ENCODE assay signal across 26 cellular contexts in genomic region chr11:17286332-17286731, GRCh38. TPM values are rescaled to one million over a fixed set of nuclear protein-coding genes. Genes with fewer than 3 reads are reported as not detected.
A peak's percentile ranks its signal among the peaks of the same experiment; 100 is the strongest.
DNase-seq lines count a peak whose midpoint lies in the region; ATAC-seq and TF ChIP-seq lines count a peak whose summit lies in the region.
"Had no signal": no experiment of that assay in that cellular context is flagged by ENCODE, and none has a peak within 500 bp of the region (broad histone marks: within the 10 kb centered on the region; RNA-seq: fewer than 3 reads in every experiment).

No MANE protein-coding gene starts in this region.

- no peak for TF ChIP-seq CTCF in HL-60 (IDR thresholded peaks at IDR 0.05; ENCODE audit: insufficient read depth, low read length)
- no peak for TF ChIP-seq CTCF in right lobe of liver (IDR thresholded peaks at IDR 0.05)

- H3K27me3 ChIP-seq in HL-60 (ENCODE audit: insufficient read depth, poor library complexity, severe bottlenecking) (no peaks in the 10 kb centered on the region), right lobe of liver (no peaks in the 10 kb centered on the region)
- H3K27me3 ChIP-seq: neural progenitor cell, right atrium auricular region, thyroid gland had no signal

- WGBS in right lobe of liver (ENCODE audit: insufficient coverage, low coverage, low lambda C conversion rate, missing lambda C conversion rate): 100% methylated on average over 1 of the region's 1 CpG

- H3K4me3 Mint-ChIP-seq in activated naive CD4-positive, alpha-beta T cell treated with anti-CD3 and anti-CD28 coated beads for 36 hours: no peak overlapping the region
- no peak overlapping the region for H3K4me3 Mint-ChIP-seq in activated naive CD8-positive, alpha-beta T cell treated with anti-CD3 and anti-CD28 coated beads for 36 hours
- no peak overlapping the region for H3K4me3 Mint-ChIP-seq in stimulated activated effector memory CD8-positive, alpha-beta T cell treated with anti-CD3 and anti-CD28 coated beads, Interleukin-12 subunit alpha, Interleukin-12 subunit beta, amount 100 ng/mL, for 72 hours
- H3K4me3 Mint-ChIP-seq: activated CD8-positive, alpha-beta memory T cell treated with anti-CD3 and anti-CD28 coated beads, Interleukin-2, amount 10 ng/mL, durations not matched to agents 7 days and 5 days; neural progenitor cell had no signal

- H3K9me3 ChIP-seq in right lobe of liver: no peaks in the 10 kb centered on the region
- H3K9me3 ChIP-seq: HAP-1, right atrium auricular region, SK-N-SH, thyroid gland had no signal

- H3K36me3 Mint-ChIP-seq in activated naive CD4-positive, alpha-beta T cell treated with anti-CD3 and anti-CD28 coated beads for 36 hours (ENCODE audit: low read depth): peaks cover 23% of the 10 kb centered on the region
- H3K36me3 Mint-ChIP-seq in activated naive CD8-positive, alpha-beta T cell treated with anti-CD3 and anti-CD28 coated beads for 36 hours: peaks cover 49% of the 10 kb centered on the region
- H3K36me3 Mint-ChIP-seq in stimulated activated effector memory CD8-positive, alpha-beta T cell treated with anti-CD3 and anti-CD28 coated beads, Interleukin-12 subunit alpha, Interleukin-12 subunit beta, amount 100 ng/mL, for 72 hours: peaks cover 26% of the 10 kb centered on the region

- ATAC-seq in stimulated activated effector memory CD8-positive, alpha-beta T cell treated with anti-CD3 and anti-CD28 coated beads, Interleukin-12 subunit alpha, Interleukin-12 subunit beta, amount 100 ng/mL, for 72 hours: peak; percentile 68
- ATAC-seq in right lobe of liver: no peak
- ATAC-seq: left lobe of liver, Right ventricle myocardium inferior had no signal

- CTCF ChIA-PET in activated naive CD4-positive, alpha-beta T cell treated with anti-CD3 and anti-CD28 coated beads for 36 hours (lab: Charles Lee): interaction anchor here (0.6 to 1.4 kb wide), 5 partner anchors 11 to 98 kb away, joined by 3 to 6 read pairs (median 4); no protein-coding TSS in a partner anchor

- no peaks in the 10 kb centered on the region for H3K27me3 Mint-ChIP-seq in activated naive CD4-positive, alpha-beta T cell treated with anti-CD3 and anti-CD28 coated beads for 36 hours (ENCODE audit: low read depth)
- no peaks in the 10 kb centered on the region for H3K27me3 Mint-ChIP-seq in activated naive CD8-positive, alpha-beta T cell treated with anti-CD3 and anti-CD28 coated beads for 36 hours
- H3K27me3 Mint-ChIP-seq: activated CD8-positive, alpha-beta memory T cell treated with anti-CD3 and anti-CD28 coated beads, Interleukin-2, amount 10 ng/mL, durations not matched to agents 7 days and 5 days; stimulated activated naive CD8-positive, alpha-beta T cell treated with anti-CD3 and anti-CD28 coated beads, Interleukin-15, Interleukin-2, amounts not matched to agents 100 ng/mL and 50 ng/mL, for 24 hours had no signal

- intact Hi-C loops in activated naive CD4-positive, alpha-beta T cell treated with anti-CD3 and anti-CD28 coated beads for 36 hours (cut with micrococcal nuclease): loop anchor here (1.0 kb wide), 1 partner anchor 10 kb away; no protein-coding TSS in a partner anchor
- intact Hi-C loops in right lobe of liver (cut with DNase I): no loop called here

- H3K36me3 ChIP-seq in right lobe of liver: peaks cover 0 to 19% (median 0%) of the 10 kb centered on the region in 4 donors
- H3K36me3 ChIP-seq: HAP-1, neural progenitor cell, thyroid gland had no signal

- TF ChIP-seq POLR2A in right lobe of liver (IDR thresholded peaks at IDR 0.05): no peak

- H3K27ac ChIP-seq in HL-60 (replicated peaks): 0 out of 2 replicates have a peak overlapping the region, but pooled peaks have one; percentile 1
- no peak overlapping the region for H3K27ac ChIP-seq in right lobe of liver
- H3K27ac ChIP-seq: neural progenitor cell, PC-9, right atrium auricular region, thyroid gland had no signal

- peaks cover 52% of the 10 kb centered on the region for H3K4me1 Mint-ChIP-seq in activated naive CD4-positive, alpha-beta T cell treated with anti-CD3 and anti-CD28 coated beads for 36 hours (ENCODE audit: low read depth)
- H3K4me1 Mint-ChIP-seq in activated naive CD8-positive, alpha-beta T cell treated with anti-CD3 and anti-CD28 coated beads for 36 hours: peaks cover 52% of the 10 kb centered on the region
- peaks cover 32% of the 10 kb centered on the region for H3K4me1 Mint-ChIP-seq in stimulated activated effector memory CD8-positive, alpha-beta T cell treated with anti-CD3 and anti-CD28 coated beads, Interleukin-12 subunit alpha, Interleukin-12 subunit beta, amount 100 ng/mL, for 72 hours
- H3K4me1 Mint-ChIP-seq: neural progenitor cell had no signal

- H3K27ac Mint-ChIP-seq in activated naive CD4-positive, alpha-beta T cell treated with anti-CD3 and anti-CD28 coated beads for 36 hours: peak overlapping the region; percentile 3
- peak overlapping the region; percentile 73 for H3K27ac Mint-ChIP-seq in activated naive CD8-positive, alpha-beta T cell treated with anti-CD3 and anti-CD28 coated beads for 36 hours
- peak overlapping the region; percentile 17 for H3K27ac Mint-ChIP-seq in stimulated activated effector memory CD8-positive, alpha-beta T cell treated with anti-CD3 and anti-CD28 coated beads, Interleukin-12 subunit alpha, Interleukin-12 subunit beta, amount 100 ng/mL, for 72 hours
- H3K27ac Mint-ChIP-seq: neural progenitor cell had no signal

- H3K4me1 ChIP-seq in right lobe of liver: peaks cover 0 to under 1% (median 0%) of the 10 kb centered on the region in 4 donors
- H3K4me1 ChIP-seq: HAP-1, neural progenitor cell, right atrium auricular region, thyroid gland had no signal

- H3K9me3 Mint-ChIP-seq in activated naive CD4-positive, alpha-beta T cell treated with anti-CD3 and anti-CD28 coated beads for 36 hours: no peaks in the 10 kb centered on the region
- H3K9me3 Mint-ChIP-seq in activated naive CD8-positive, alpha-beta T cell treated with anti-CD3 and anti-CD28 coated beads for 36 hours: peaks cover 2% of the 10 kb centered on the region
- peaks cover 3% of the 10 kb centered on the region for H3K9me3 Mint-ChIP-seq in stimulated activated effector memory CD8-positive, alpha-beta T cell treated with anti-CD3 and anti-CD28 coated beads, Interleukin-12 subunit alpha, Interleukin-12 subunit beta, amount 100 ng/mL, for 72 hours
- H3K9me3 Mint-ChIP-seq: neural progenitor cell; stimulated activated naive CD8-positive, alpha-beta T cell treated with anti-CD3 and anti-CD28 coated beads, Interleukin-15, Interleukin-2, amounts not matched to agents 100 ng/mL and 50 ng/mL, for 24 hours had no signal

- DNase-seq in activated naive CD4-positive, alpha-beta T cell treated with anti-CD3 and anti-CD28 coated beads for 36 hours: no peak
- DNase-seq in activated naive CD4-positive, alpha-beta T cell treated with anti-CD3 and anti-CD28 coated beads, Interleukin-2, amount 50 U/mL, for 16 hours: no peak
- DNase-seq in HL-60 (ENCODE audit: low read depth in 1 of 2, low spot score in 1 of 2): no peak
- no peak for DNase-seq in activated naive CD8-positive, alpha-beta T cell treated with anti-CD3 and anti-CD28 coated beads for 36 hours
- DNase-seq in stimulated activated effector memory CD8-positive, alpha-beta T cell treated with anti-CD3 and anti-CD28 coated beads, Interleukin-12 subunit alpha, Interleukin-12 subunit beta, amount 100 ng/mL, for 72 hours (ENCODE audit: low spot score in 2 of 2): no peak
- no peak for DNase-seq in activated CD8-positive, alpha-beta memory T cell treated with anti-CD3 and anti-CD28 coated beads for 24 hours
- no peak for DNase-seq in right lobe of liver
- DNase-seq: caudate nucleus, cortex of kidney, erythroblast, GDM1, Kasumi-1, NCI-H1436 treated with DMSO at 0.1 percent for 48 hours, NCI-H2081 treated with DMSO at 0.1 percent for 48 hours, NCI-H2227 treated with DMSO at 0.1 percent for 48 hours, NCI-H526 treated with DMSO at 0.1 percent for 48 hours, PC-9, SK-N-SH, thyroid gland had no signal

- H3K4me3 ChIP-seq in HL-60 (replicated peaks; ENCODE audit: insufficient read depth, low read length): no peak overlapping the region
- H3K4me3 ChIP-seq in right lobe of liver: no peak overlapping the region
- H3K4me3 ChIP-seq: HAP-1, neural progenitor cell, PC-9, right atrium auricular region, thyroid gland had no signal

RNA-seq across cellular contexts. Expression of gene NUCB2, which starts 9.8 kb away (rescaled TPM):
- total RNA-seq in activated naive CD4-positive, alpha-beta T cell treated with anti-CD3 and anti-CD28 coated beads for 36 hours: 10 to 100 TPM; 67.7 to 74.0 TPM
- 10 to 100 TPM; 78.5 to 88.8 TPM for total RNA-seq in activated naive CD8-positive, alpha-beta T cell treated with anti-CD3 and anti-CD28 coated beads for 36 hours
- total RNA-seq in right lobe of liver: 100 to 1,000 TPM in 2 of 6 experiments, 10 to 100 TPM in 4; 34.7 to 131 (median 60.9) TPM

Comparison
In these comparisons a context has a peak if more than half of its experiments do, and no peak if none do; other contexts are left out.
1. H3K27ac Mint-ChIP-seq: peak in every context shown above with its lines; median percentile 73 in activated naive CD8-positive, alpha-beta T cell treated with anti-CD3 and anti-CD28 coated beads for 36 hours; 17 in stimulated activated effector memory CD8-positive, alpha-beta T cell treated with anti-CD3 and anti-CD28 coated beads, Interleukin-12 subunit alpha, Interleukin-12 subunit beta, amount 100 ng/mL, for 72 hours; 3 in activated naive CD4-positive, alpha-beta T cell treated with anti-CD3 and anti-CD28 coated beads for 36 hours.